27 cellular contexts compared by ENCODE assay signal in genomic region chr1:223426936-223427335, GRCh38. TPM values are rescaled to one million over a fixed set of nuclear protein-coding genes. Genes with fewer than 3 reads are reported as not detected.
"Had no signal": no experiment of that assay in that cellular context is flagged by ENCODE, and none has a peak within 500 bp of the region (broad histone marks: within the 10 kb centered on the region; RNA-seq: fewer than 3 reads in every experiment).

No MANE protein-coding gene starts in this region.

- H3K4me3 ChIP-seq: MG63 had no signal

- H3K27me3 ChIP-seq: MG63 had no signal

- ATAC-seq: Panc1, PC-3 had no signal

- H3K9me3 ChIP-seq: SK-N-SH had no signal

- H3K27ac ChIP-seq: RWPE1 had no signal

- H3K9ac ChIP-seq: SK-N-SH had no signal

- H3K4me2 ChIP-seq: SK-N-SH had no signal

- DNase-seq: KBM-7, MG63, NCI-H1092, NCI-H1105 treated with DMSO at 0.1 percent for 48 hours, NCI-H1417 treated with DMSO at 0.1 percent for 48 hours, NCI-H146, NCI-H1694 treated with DMSO at 0.1 percent for 48 hours, NCI-H1930, NCI-H2081, NCI-H2107, NCI-H2171, NCI-H226, NCI-H446, NCI-H510A, NCI-H524 treated with DMSO at 0.1 percent for 48 hours, NCI-H69, NCI-H774, PC-3, SHP77, SK-N-SH, SW 1271 had no signal

- H3K36me3 ChIP-seq: MG63 had no signal

RNA-seq across cellular contexts. Expression of gene CCDC185, which starts 33.7 kb away (rescaled TPM):
- total RNA-seq: HT-29, LHCN-M2, OCI-LY7, PC-3, SK-MEL-5 had no signal
